1 cellular context compared by ENCODE assay signal in the genomic region with DNA sequence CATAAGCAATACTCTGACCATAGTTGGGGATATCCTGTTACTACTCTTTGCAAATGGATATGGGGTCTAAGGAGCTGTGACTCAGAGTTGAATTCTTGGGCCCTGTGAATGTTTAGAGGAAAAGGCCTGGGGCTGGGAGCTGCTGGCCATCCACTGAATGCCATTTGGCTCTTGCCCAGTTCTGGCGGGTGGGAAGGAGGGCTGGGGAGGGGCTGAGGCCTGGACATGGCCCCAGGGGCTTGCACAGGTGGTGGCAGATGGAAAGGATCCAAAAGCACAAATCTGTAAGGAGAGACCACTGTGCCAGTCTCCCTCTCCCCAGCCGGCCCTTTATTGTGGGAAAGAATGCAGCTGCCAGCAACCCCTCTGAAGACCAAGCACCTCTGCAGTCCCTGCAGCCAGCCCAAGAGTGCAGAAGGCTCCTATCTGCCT.
A peak's percentile ranks its signal among the peaks of the same experiment; 100 is the strongest.
TF ChIP-seq lines count a peak whose summit lies in the region.

No MANE protein-coding gene starts in this region.

TF ChIP-seq in SK-N-SH, 30 proteins besides CTCF, POLR2A, EP300 and RAD21:
- TF ChIP-seq, protein P1, sequence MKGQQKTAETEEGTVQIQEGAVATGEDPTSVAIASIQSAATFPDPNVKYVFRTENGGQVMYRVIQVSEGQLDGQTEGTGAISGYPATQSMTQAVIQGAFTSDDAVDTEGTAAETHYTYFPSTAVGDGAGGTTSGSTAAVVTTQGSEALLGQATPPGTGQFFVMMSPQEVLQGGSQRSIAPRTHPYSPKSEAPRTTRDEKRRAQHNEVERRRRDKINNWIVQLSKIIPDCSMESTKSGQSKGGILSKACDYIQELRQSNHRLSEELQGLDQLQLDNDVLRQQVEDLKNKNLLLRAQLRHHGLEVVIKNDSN (IDR thresholded peaks at IDR 0.05; ENCODE audit: borderline replicate concordance, low read depth): no peak
- TF ChIP-seq FOXM1 (IDR thresholded peaks at IDR 0.05; ENCODE audit: low read depth): no peak
- TF ChIP-seq, protein P2, sequence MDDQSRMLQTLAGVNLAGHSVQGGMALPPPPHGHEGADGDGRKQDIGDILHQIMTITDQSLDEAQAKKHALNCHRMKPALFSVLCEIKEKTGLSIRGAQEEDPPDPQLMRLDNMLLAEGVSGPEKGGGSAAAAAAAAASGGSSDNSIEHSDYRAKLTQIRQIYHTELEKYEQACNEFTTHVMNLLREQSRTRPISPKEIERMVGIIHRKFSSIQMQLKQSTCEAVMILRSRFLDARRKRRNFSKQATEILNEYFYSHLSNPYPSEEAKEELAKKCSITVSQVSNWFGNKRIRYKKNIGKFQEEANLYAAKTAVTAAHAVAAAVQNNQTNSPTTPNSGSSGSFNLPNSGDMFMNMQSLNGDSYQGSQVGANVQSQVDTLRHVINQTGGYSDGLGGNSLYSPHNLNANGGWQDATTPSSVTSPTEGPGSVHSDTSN (IDR thresholded peaks at IDR 0.05): peak; percentile 30
- TF ChIP-seq NFIC (IDR thresholded peaks at IDR 0.05; ENCODE audit: borderline replicate concordance): peak; percentile 73
- TF ChIP-seq JUND (IDR thresholded peaks at IDR 0.05): peak; percentile 52; the same call in 1 of the 2 replicates
- peak; percentile 40; the same call in 1 of the 2 replicates for TF ChIP-seq RXRA (IDR thresholded peaks at IDR 0.05; ENCODE audit: borderline replicate concordance, low read depth)
- TF ChIP-seq, protein P3, sequence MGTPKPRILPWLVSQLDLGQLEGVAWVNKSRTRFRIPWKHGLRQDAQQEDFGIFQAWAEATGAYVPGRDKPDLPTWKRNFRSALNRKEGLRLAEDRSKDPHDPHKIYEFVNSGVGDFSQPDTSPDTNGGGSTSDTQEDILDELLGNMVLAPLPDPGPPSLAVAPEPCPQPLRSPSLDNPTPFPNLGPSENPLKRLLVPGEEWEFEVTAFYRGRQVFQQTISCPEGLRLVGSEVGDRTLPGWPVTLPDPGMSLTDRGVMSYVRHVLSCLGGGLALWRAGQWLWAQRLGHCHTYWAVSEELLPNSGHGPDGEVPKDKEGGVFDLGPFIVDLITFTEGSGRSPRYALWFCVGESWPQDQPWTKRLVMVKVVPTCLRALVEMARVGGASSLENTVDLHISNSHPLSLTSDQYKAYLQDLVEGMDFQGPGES (IDR thresholded peaks at IDR 0.05; ENCODE audit: low read depth, low read length): no peak
- peak; percentile 64; the same call in 1 of the 2 replicates for TF ChIP-seq TCF12 (IDR thresholded peaks at IDR 0.05)
- 0 out of 2 replicates have a peak, but pooled peaks have one; percentile 24 for TF ChIP-seq TEAD4 (IDR thresholded peaks at IDR 0.05; ENCODE audit: borderline replicate concordance, insufficient read depth)
- TF ChIP-seq, protein P4, sequence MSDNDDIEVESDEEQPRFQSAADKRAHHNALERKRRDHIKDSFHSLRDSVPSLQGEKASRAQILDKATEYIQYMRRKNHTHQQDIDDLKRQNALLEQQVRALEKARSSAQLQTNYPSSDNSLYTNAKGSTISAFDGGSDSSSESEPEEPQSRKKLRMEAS (IDR thresholded peaks at IDR 0.05; ENCODE audit: low read depth): no peak
- TF ChIP-seq SIN3A (IDR thresholded peaks at IDR 0.05; ENCODE audit: borderline replicate concordance, low read depth, low read length): no peak
- TF ChIP-seq FOSL2 (IDR thresholded peaks at IDR 0.05; ENCODE audit: borderline replicate concordance, low read depth): peak; percentile 81
